Comparison of ENCODE assay signal across 1 cellular context in the genomic region with DNA sequence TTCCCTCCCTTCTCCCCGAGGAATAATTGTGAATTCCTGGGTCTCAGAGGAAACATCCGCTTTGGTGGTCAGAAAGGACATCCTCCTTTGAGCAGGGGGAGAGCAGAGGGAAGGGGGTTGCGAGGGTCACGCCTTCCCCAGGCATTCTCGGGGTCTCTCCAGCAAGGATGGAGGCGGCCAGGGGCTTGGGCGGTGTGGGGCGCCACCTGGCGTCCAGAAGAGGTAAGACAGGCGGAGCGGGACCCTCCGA.
A peak's percentile ranks its signal among the peaks of the same experiment; 100 is the strongest.
TF ChIP-seq lines count a peak whose summit lies in the region.

No MANE protein-coding gene starts in this region.

TF ChIP-seq in HepG2, 621 proteins besides CTCF, POLR2A, EP300 and RAD21 (continued from another document):
- TF ChIP-seq HNF1A (IDR thresholded peaks at IDR 0.05; ENCODE audit: low read depth) (no peak), HNF1A (CRISPR knock-in tag; IDR thresholded peaks at IDR 0.05; ENCODE audit: borderline replicate concordance) (no peak), TRIM24 (CRISPR knock-in tag; IDR thresholded peaks at IDR 0.05) (no peak), SALL1 (CRISPR knock-in tag; IDR thresholded peaks at IDR 0.05) (0 out of 2 replicates have a peak, but pooled peaks have one; percentile 10), ZNF160 (CRISPR knock-in tag; IDR thresholded peaks at IDR 0.05) (no peak), ZNF451 (CRISPR knock-in tag; IDR thresholded peaks at IDR 0.05) (no peak), ZSCAN20 (CRISPR knock-in tag; IDR thresholded peaks at IDR 0.05; ENCODE audit: borderline replicate concordance) (no peak), HIVEP1 (CRISPR knock-in tag; IDR thresholded peaks at IDR 0.05) (no peak), BHLHE40 (IDR thresholded peaks at IDR 0.05; ENCODE audit: low read length) (no peak), ZNF260 (CRISPR knock-in tag; IDR thresholded peaks at IDR 0.05; ENCODE audit: borderline replicate concordance, low read depth) (no peak), STAG1 (CRISPR knock-in tag; IDR thresholded peaks at IDR 0.05) (peak; percentile 68), SOX13 (IDR thresholded peaks at IDR 0.05) (no peak), SOX13 (CRISPR knock-in tag; conservative IDR thresholded peaks at IDR 0.05 in 1 of 2, IDR thresholded peaks at IDR 0.05 in 1 of 2) (no peak), ZNF709 (CRISPR knock-in tag; IDR thresholded peaks at IDR 0.05) (no peak), ZNF501 (CRISPR knock-in tag; IDR thresholded peaks at IDR 0.05) (no peak), ZNF747 (CRISPR knock-in tag; IDR thresholded peaks at IDR 0.05; ENCODE audit: borderline replicate concordance) (no peak), IKZF4 (CRISPR knock-in tag; IDR thresholded peaks at IDR 0.05; ENCODE audit: borderline replicate concordance, low read depth, not compliant biosample characterization) (no peak), KDM4B (CRISPR knock-in tag; IDR thresholded peaks at IDR 0.05) (0 out of 2 replicates have a peak, but pooled peaks have one; percentile 35), E2F5 (CRISPR knock-in tag; conservative IDR thresholded peaks at IDR 0.05) (no peak), HNF4G (IDR thresholded peaks at IDR 0.05; ENCODE audit: borderline replicate concordance, low read depth, low read length) (no peak), HNF4G (CRISPR knock-in tag; IDR thresholded peaks at IDR 0.05; ENCODE audit: borderline replicate concordance, low read depth) (no peak), TFAP4 (IDR thresholded peaks at IDR 0.05; ENCODE audit: borderline replicate concordance, low read depth) (no peak), PCBP2 (optimal IDR thresholded peaks at IDR 0.05; ENCODE audit: low read depth, low read length, poor library complexity, severe bottlenecking) (no peak), TOE1 (CRISPR knock-in tag; IDR thresholded peaks at IDR 0.05) (no peak)
- TF ChIP-seq, protein P1, sequence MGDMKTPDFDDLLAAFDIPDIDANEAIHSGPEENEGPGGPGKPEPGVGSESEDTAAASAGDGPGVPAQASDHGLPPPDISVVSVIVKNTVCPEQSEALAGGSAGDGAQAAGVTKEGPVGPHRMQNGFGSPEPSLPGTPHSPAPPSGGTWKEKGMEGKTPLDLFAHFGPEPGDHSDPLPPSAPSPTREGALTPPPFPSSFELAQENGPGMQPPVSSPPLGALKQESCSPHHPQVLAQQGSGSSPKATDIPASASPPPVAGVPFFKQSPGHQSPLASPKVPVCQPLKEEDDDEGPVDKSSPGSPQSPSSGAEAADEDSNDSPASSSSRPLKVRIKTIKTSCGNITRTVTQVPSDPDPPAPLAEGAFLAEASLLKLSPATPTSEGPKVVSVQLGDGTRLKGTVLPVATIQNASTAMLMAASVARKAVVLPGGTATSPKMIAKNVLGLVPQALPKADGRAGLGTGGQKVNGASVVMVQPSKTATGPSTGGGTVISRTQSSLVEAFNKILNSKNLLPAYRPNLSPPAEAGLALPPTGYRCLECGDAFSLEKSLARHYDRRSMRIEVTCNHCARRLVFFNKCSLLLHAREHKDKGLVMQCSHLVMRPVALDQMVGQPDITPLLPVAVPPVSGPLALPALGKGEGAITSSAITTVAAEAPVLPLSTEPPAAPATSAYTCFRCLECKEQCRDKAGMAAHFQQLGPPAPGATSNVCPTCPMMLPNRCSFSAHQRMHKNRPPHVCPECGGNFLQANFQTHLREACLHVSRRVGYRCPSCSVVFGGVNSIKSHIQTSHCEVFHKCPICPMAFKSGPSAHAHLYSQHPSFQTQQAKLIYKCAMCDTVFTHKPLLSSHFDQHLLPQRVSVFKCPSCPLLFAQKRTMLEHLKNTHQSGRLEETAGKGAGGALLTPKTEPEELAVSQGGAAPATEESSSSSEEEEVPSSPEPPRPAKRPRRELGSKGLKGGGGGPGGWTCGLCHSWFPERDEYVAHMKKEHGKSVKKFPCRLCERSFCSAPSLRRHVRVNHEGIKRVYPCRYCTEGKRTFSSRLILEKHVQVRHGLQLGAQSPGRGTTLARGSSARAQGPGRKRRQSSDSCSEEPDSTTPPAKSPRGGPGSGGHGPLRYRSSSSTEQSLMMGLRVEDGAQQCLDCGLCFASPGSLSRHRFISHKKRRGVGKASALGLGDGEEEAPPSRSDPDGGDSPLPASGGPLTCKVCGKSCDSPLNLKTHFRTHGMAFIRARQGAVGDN (CRISPR knock-in tag; IDR thresholded peaks at IDR 0.05), result peak; percentile 23; the same call in 1 of the 2 replicates
- TF ChIP-seq, protein P2, sequence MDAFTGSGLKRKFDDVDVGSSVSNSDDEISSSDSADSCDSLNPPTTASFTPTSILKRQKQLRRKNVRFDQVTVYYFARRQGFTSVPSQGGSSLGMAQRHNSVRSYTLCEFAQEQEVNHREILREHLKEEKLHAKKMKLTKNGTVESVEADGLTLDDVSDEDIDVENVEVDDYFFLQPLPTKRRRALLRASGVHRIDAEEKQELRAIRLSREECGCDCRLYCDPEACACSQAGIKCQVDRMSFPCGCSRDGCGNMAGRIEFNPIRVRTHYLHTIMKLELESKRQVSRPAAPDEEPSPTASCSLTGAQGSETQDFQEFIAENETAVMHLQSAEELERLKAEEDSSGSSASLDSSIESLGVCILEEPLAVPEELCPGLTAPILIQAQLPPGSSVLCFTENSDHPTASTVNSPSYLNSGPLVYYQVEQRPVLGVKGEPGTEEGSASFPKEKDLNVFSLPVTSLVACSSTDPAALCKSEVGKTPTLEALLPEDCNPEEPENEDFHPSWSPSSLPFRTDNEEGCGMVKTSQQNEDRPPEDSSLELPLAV (CRISPR knock-in tag; conservative IDR thresholded peaks at IDR 0.05; ENCODE audit: low read depth), result no peak
- TF ChIP-seq, protein P3, sequence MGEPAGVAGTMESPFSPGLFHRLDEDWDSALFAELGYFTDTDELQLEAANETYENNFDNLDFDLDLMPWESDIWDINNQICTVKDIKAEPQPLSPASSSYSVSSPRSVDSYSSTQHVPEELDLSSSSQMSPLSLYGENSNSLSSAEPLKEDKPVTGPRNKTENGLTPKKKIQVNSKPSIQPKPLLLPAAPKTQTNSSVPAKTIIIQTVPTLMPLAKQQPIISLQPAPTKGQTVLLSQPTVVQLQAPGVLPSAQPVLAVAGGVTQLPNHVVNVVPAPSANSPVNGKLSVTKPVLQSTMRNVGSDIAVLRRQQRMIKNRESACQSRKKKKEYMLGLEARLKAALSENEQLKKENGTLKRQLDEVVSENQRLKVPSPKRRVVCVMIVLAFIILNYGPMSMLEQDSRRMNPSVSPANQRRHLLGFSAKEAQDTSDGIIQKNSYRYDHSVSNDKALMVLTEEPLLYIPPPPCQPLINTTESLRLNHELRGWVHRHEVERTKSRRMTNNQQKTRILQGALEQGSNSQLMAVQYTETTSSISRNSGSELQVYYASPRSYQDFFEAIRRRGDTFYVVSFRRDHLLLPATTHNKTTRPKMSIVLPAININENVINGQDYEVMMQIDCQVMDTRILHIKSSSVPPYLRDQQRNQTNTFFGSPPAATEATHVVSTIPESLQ (CRISPR knock-in tag; conservative IDR thresholded peaks at IDR 0.05), result no peak
